ENCODE assay signal across 22 cellular contexts in the genomic region with DNA sequence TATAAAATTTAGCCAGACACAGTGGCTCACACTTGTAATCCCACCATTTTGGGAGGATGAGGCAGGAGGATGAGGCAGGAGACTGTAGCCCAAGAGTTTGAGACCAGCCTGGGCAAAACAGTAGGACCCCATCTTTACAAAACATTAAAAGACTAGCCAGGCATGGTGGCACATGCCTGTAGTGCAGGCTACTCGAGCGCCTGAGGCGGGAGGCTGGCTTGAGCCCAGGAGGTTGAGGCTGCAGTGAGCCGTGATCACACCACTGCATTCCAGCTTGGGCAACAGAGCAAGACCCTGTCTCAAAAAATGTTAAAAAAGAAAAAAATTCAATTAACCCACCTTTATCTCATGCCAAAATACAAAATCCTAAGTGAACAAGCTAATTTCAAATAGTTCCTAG. TPM values are rescaled to one million over a fixed set of nuclear protein-coding genes. Genes with fewer than 3 reads are reported as not detected.
DNase-seq lines count a peak whose midpoint lies in the region; ATAC-seq, FAIRE-seq and TF ChIP-seq lines count a peak whose summit lies in the region.
"Had no signal": no experiment of that assay in that cellular context is flagged by ENCODE, and none has a peak within 500 bp of the region (broad histone marks: within the 10 kb centered on the region; RNA-seq: fewer than 3 reads in every experiment).

No MANE protein-coding gene starts in this region.

- no peak overlapping the region for H3K27ac ChIP-seq in A549
- H3K27ac ChIP-seq in GM23338 (ENCODE audit: low read depth) = no peak overlapping the region
- no peak overlapping the region for H3K27ac ChIP-seq in hepatocyte
- H3K27ac ChIP-seq in substantia nigra (ENCODE audit: low read depth, low read length, poor library complexity, severe bottlenecking) = no peak overlapping the region
- H3K27ac ChIP-seq: brain microvascular endothelial cell, left lung, RWPE1 had no signal

- H2AFZ ChIP-seq in GM23338 (no peak overlapping the region), hepatocyte (no peak overlapping the region)

- H3K4me3 ChIP-seq in A549 (no peak overlapping the region), GM23338 (no peak overlapping the region), hepatocyte (no peak overlapping the region)

- H3K27ac Mint-ChIP-seq in GM23338 = no peak overlapping the region
- no peak overlapping the region for H3K27ac Mint-ChIP-seq in activated naive CD8-positive, alpha-beta T cell treated with anti-CD3 and anti-CD28 coated beads for 36 hours
- H3K27ac Mint-ChIP-seq: activated CD4-positive, alpha-beta T cell treated with anti-CD3 and anti-CD28 coated beads, Interleukin-2, amount 10 ng/mL, durations not matched to agents 7 days and 5 days; activated naive CD4-positive, alpha-beta T cell treated with anti-CD3 and anti-CD28 coated beads for 36 hours had no signal

- H3K9me3 ChIP-seq in A549 (no peaks in the 10 kb centered on the region), hepatocyte (ENCODE audit: low read depth) (no peaks in the 10 kb centered on the region)
- H3K9me3 ChIP-seq: gastroesophageal sphincter, left lung had no signal

- no peak for TF ChIP-seq POLR2A in A549 (IDR thresholded peaks at IDR 0.05; ENCODE audit: low read length)

- no peak for TF ChIP-seq RAD21 in A549 (conservative IDR thresholded peaks at IDR 0.05 in 1 of 2, IDR thresholded peaks at IDR 0.05 in 1 of 2)

- H3K4me2 ChIP-seq in A549 (peak overlapping the region; percentile 16; the same call in 1 of the 3 replicates), GM23338 (peak overlapping the region; percentile 30; the same call in 1 of the 2 replicates), hepatocyte (peak overlapping the region; percentile 47)

- H3K4me3 Mint-ChIP-seq in GM23338 = no peak overlapping the region
- H3K4me3 Mint-ChIP-seq in activated naive CD8-positive, alpha-beta T cell treated with anti-CD3 and anti-CD28 coated beads for 36 hours = peak overlapping the region; percentile 72
- H3K4me3 Mint-ChIP-seq: activated CD4-positive, alpha-beta T cell treated with anti-CD3 and anti-CD28 coated beads, Interleukin-2, amount 10 ng/mL, durations not matched to agents 7 days and 5 days; activated naive CD4-positive, alpha-beta T cell treated with anti-CD3 and anti-CD28 coated beads for 36 hours had no signal

- peaks cover 13% of the 10 kb centered on the region for H3K36me3 Mint-ChIP-seq in GM23338 (ENCODE audit: low read depth)
- peaks cover 35% of the 10 kb centered on the region for H3K36me3 Mint-ChIP-seq in activated naive CD8-positive, alpha-beta T cell treated with anti-CD3 and anti-CD28 coated beads for 36 hours

- DNase-seq in A549 (ENCODE audit: low read depth in 1 of 2, low spot score in 1 of 2) (no peak), GM23338 (ENCODE audit: low spot score) (peak; percentile 20), hepatocyte (ENCODE audit: low spot score) (no peak), substantia nigra (lab: John Stamatoyannopoulos, UW) (no peak), germinal center (ENCODE audit: low spot score) (no peak), GM10266 (ENCODE audit: extremely low spot score) (no peak)
- no peak for DNase-seq in activated naive CD8-positive, alpha-beta T cell treated with anti-CD3 and anti-CD28 coated beads for 36 hours
- DNase-seq: activated CD4-positive, alpha-beta T cell treated with anti-CD3 and anti-CD28 coated beads, Interleukin-2, amount 10 ng/mL, durations not matched to agents 7 days and 5 days; activated naive CD4-positive, alpha-beta T cell treated with anti-CD3 and anti-CD28 coated beads for 36 hours; brain microvascular endothelial cell; GDM1; left lung; NCI-H1694; NCI-H446; occipital lobe had no signal

- 95% methylated on average over 4 of the region's 4 CpGs for WGBS in A549 (ENCODE audit: missing lambda C conversion rate)
- WGBS in hepatocyte (ENCODE audit: low lambda C conversion rate, missing lambda C conversion rate) = 79% methylated on average over 4 of the region's 4 CpGs

- H3K9me2 ChIP-seq in GM23338 (ENCODE audit: insufficient read depth) (no peaks in the 10 kb centered on the region), hepatocyte (replicated peaks; ENCODE audit: insufficient read depth) (no peaks in the 10 kb centered on the region)

- no peak for FAIRE-seq in A549 (lab: Jason Lieb, UNC)
- FAIRE-seq: endothelial cell of umbilical vein, GM12891, urothelium cell line had no signal

- H3K9me3 Mint-ChIP-seq in GM23338 = peaks cover 3% of the 10 kb centered on the region; the same call in 1 of the 3 replicates
- no peaks in the 10 kb centered on the region for H3K9me3 Mint-ChIP-seq in activated naive CD8-positive, alpha-beta T cell treated with anti-CD3 and anti-CD28 coated beads for 36 hours
- H3K9me3 Mint-ChIP-seq: activated CD4-positive, alpha-beta T cell treated with anti-CD3 and anti-CD28 coated beads, Interleukin-2, amount 10 ng/mL, durations not matched to agents 7 days and 5 days; activated naive CD4-positive, alpha-beta T cell treated with anti-CD3 and anti-CD28 coated beads for 36 hours had no signal

- H3K27me3 ChIP-seq in GM23338 (ENCODE audit: insufficient read depth) = no peaks in the 10 kb centered on the region
- H3K27me3 ChIP-seq in hepatocyte = no peaks in the 10 kb centered on the region
- H3K27me3 ChIP-seq: brain microvascular endothelial cell, gastroesophageal sphincter, left lung had no signal

- POLR2A ChIA-PET in A549 (lab: Yijun Ruan, JAX) = no interaction called here

- peaks cover 43% of the 10 kb centered on the region for H3K4me1 Mint-ChIP-seq in GM23338
- H3K4me1 Mint-ChIP-seq in activated naive CD8-positive, alpha-beta T cell treated with anti-CD3 and anti-CD28 coated beads for 36 hours = peaks cover 57% of the 10 kb centered on the region

- H3K27me3 Mint-ChIP-seq in GM23338 (ENCODE audit: insufficient read depth, low read depth, poor library complexity) = peaks cover 9% of the 10 kb centered on the region
- no peaks in the 10 kb centered on the region for H3K27me3 Mint-ChIP-seq in activated naive CD8-positive, alpha-beta T cell treated with anti-CD3 and anti-CD28 coated beads for 36 hours
- H3K27me3 Mint-ChIP-seq: activated CD4-positive, alpha-beta T cell treated with anti-CD3 and anti-CD28 coated beads, Interleukin-2, amount 10 ng/mL, durations not matched to agents 7 days and 5 days had no signal

- CTCF ChIA-PET in A549 (lab: Yijun Ruan, JAX) = interaction anchor here (1.2 kb wide), 1 partner anchor 18 kb away, joined by 3 read pairs; no protein-coding TSS in a partner anchor

- no peak for ATAC-seq in A549
- no peak for ATAC-seq in GM23338
- ATAC-seq in HG03457 (IDR thresholded peaks at IDR 0.05; ENCODE audit: unreplicated experiment) = no peak
- ATAC-seq: gastroesophageal sphincter, left lung, right cardiac atrium had no signal

- no peaks in the 10 kb centered on the region for H3F3A ChIP-seq in GM23338 (replicated peaks; ENCODE audit: low read depth)

- TF ChIP-seq CTCF in A549 (IDR thresholded peaks at IDR 0.05) (no peak), GM23338 (conservative IDR thresholded peaks at IDR 0.05; ENCODE audit: low read depth in 2 of 2) (no peak), hepatocyte (IDR thresholded peaks at IDR 0.05; ENCODE audit: poor library complexity) (no peak), GM10266 (IDR thresholded peaks at IDR 0.05; ENCODE audit: control insufficient read depth, insufficient read depth, low read depth, missing control alignments) (no peak)

- H3K4me1 ChIP-seq in A549 = peaks cover 29% of the 10 kb centered on the region
- H3K4me1 ChIP-seq in GM23338 (ENCODE audit: insufficient read depth) = peaks cover 33% of the 10 kb centered on the region
- peaks cover 26% of the 10 kb centered on the region for H3K4me1 ChIP-seq in hepatocyte (ENCODE audit: insufficient read depth)

- no peaks in the 10 kb centered on the region for H3K36me3 ChIP-seq in GM23338 (ENCODE audit: insufficient read depth)
- H3K36me3 ChIP-seq in hepatocyte (replicated peaks; ENCODE audit: insufficient read depth, low read depth) = no peaks in the 10 kb centered on the region
- H3K36me3 ChIP-seq: brain microvascular endothelial cell, gastroesophageal sphincter, left lung had no signal

- no peak for TF ChIP-seq EP300 in A549 (IDR thresholded peaks at IDR 0.05)

- H3K79me2 ChIP-seq in GM23338 (replicated peaks; ENCODE audit: insufficient read depth) (peaks cover 84% of the 10 kb centered on the region), hepatocyte (peaks cover 70% of the 10 kb centered on the region)

- H4K20me1 ChIP-seq in GM23338 (replicated peaks; ENCODE audit: insufficient read depth) = peaks cover 33% of the 10 kb centered on the region
- peaks cover 60% of the 10 kb centered on the region for H4K20me1 ChIP-seq in hepatocyte (ENCODE audit: insufficient read depth, poor library complexity, severe bottlenecking)

TF ChIP-seq in A549, 52 proteins besides CTCF, POLR2A, EP300 and RAD21 (continues in another document):
- TF ChIP-seq HOXA7 (CRISPR knock-in tag; IDR thresholded peaks at IDR 0.05) (no peak), CEBPB (IDR thresholded peaks at IDR 0.05) (no peak), TP53 (CRISPR knock-in tag; IDR thresholded peaks at IDR 0.05) (no peak), SMC3 (IDR thresholded peaks at IDR 0.05) (no peak)
- TF ChIP-seq, protein P1, sequence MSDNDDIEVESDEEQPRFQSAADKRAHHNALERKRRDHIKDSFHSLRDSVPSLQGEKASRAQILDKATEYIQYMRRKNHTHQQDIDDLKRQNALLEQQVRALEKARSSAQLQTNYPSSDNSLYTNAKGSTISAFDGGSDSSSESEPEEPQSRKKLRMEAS (IDR thresholded peaks at IDR 0.05) = no peak

TF ChIP-seq in GM23338, 12 proteins besides CTCF, POLR2A, EP300 and RAD21:
- TF ChIP-seq, protein P2, sequence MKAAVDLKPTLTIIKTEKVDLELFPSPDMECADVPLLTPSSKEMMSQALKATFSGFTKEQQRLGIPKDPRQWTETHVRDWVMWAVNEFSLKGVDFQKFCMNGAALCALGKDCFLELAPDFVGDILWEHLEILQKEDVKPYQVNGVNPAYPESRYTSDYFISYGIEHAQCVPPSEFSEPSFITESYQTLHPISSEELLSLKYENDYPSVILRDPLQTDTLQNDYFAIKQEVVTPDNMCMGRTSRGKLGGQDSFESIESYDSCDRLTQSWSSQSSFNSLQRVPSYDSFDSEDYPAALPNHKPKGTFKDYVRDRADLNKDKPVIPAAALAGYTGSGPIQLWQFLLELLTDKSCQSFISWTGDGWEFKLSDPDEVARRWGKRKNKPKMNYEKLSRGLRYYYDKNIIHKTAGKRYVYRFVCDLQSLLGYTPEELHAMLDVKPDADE (IDR thresholded peaks at IDR 0.05) = no peak

RNA-seq across cellular contexts. Expression of a gene that starts 4.0 kb away (rescaled TPM):
- polyA plus RNA-seq in A549 (2011; rRNA removed) (36.0 and 36.2 TPM in 2 replicates), A549 (2017; fragmentation: RNase III; extraction: RNeasy Plus Mini Kit Qiagen cat#74134 plus additional on column Dnase treatment) (12.8 to 13.4 TPM (median 13.3 TPM) in 3 replicates), GM23338 (2016; fragmentation: Nextera tagmentation; extraction: Ambion mirVana) (30.2 and 32.9 TPM in 2 replicates), hepatocyte (23.9 and 25.9 TPM in 2 replicates)
- 8.6 and 9.9 TPM in 2 replicates for polyA plus RNA-seq in A549 (2012; cell fraction: cytosol; rRNA removed)
- polyA plus RNA-seq in A549 (2012; cell fraction: nucleus; rRNA removed) = 11.9 and 14.1 TPM in 2 replicates
- polyA minus RNA-seq in A549 (2011; rRNA and poly(A)+ RNA removed) = 38.8 and 51.0 TPM in 2 replicates
- total RNA-seq in GM23338 (2014; rRNA removed; shearing (Covaris generic)) = 39.1 and 46.7 TPM in 2 replicates
- total RNA-seq in activated naive CD8-positive, alpha-beta T cell treated with anti-CD3 and anti-CD28 coated beads for 36 hours = 10 to 100 TPM; 34.3 to 35.2 TPM
- total RNA-seq in hepatocyte = 31.2 and 31.4 TPM in 2 replicates
